In the genomic region with DNA sequence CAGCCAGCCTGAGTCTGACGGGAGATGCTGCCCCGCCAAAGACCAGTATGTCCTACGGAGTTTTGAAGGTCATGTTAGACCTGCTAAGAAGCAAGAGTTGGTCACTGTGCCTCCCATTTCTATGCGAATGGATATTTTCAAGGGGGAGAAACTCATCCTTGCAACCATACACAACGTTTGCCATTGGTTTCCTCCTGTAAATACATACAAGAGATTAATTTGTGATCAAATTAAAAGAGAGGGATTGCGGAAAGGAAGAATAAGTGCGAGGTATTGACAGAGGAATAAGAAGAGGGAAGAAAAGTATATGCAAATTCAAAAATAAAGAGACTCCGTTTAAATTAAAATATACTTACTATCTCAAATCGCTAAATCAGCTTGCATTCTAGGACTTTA, we compare ENCODE assay signal across 10 cellular contexts. TPM values are rescaled to one million over a fixed set of nuclear protein-coding genes. Genes with fewer than 3 reads are reported as not detected.
DNase-seq lines count a peak whose midpoint lies in the region; ATAC-seq, FAIRE-seq and TF ChIP-seq lines count a peak whose summit lies in the region.
"Had no signal": no experiment of that assay in that cellular context is flagged by ENCODE, and none has a peak within 500 bp of the region (broad histone marks: within the 10 kb centered on the region; RNA-seq: fewer than 3 reads in every experiment).

No MANE protein-coding gene starts in this region.

- H3K27me3 Mint-ChIP-seq in activated CD8-positive, alpha-beta memory T cell treated with anti-CD3 and anti-CD28 coated beads, Interleukin-2, amount 10 ng/mL, durations not matched to agents 7 days and 5 days, result peaks cover 60% of the 10 kb centered on the region
- peaks cover 38% of the 10 kb centered on the region for H3K27me3 Mint-ChIP-seq in activated T-helper 17 cell treated with anti-CD3 and anti-CD28 coated beads, Interleukin-2, amount 50 U/mL, for 72 hours

- intact Hi-C loops in kidney (cut with DNase I), result no loop called here

- H3K9me3 ChIP-seq in kidney (ENCODE audit: control insufficient read depth in 1 of 2, low read length in 2 of 2), result no peaks in the 10 kb centered on the region
- H3K9me3 ChIP-seq in stomach smooth muscle (ENCODE audit: control insufficient read depth in 2 of 2, low read length in 2 of 2), result no peaks in the 10 kb centered on the region
- H3K9me3 ChIP-seq: BE2C had no signal

- H3K27ac Mint-ChIP-seq in activated CD8-positive, alpha-beta memory T cell treated with anti-CD3 and anti-CD28 coated beads, Interleukin-2, amount 10 ng/mL, durations not matched to agents 7 days and 5 days, result no peak overlapping the region
- H3K27ac Mint-ChIP-seq in activated T-helper 17 cell treated with anti-CD3 and anti-CD28 coated beads, Interleukin-2, amount 50 U/mL, for 72 hours, result no peak overlapping the region

- H3K4me3 ChIP-seq in kidney (ENCODE audit: low read length in 2 of 2), result peak overlapping the region; percentile 63 to 66
- H3K4me3 ChIP-seq in stomach smooth muscle (ENCODE audit: low read length in 2 of 2), result peak overlapping the region; percentile 75 to 78

- H3K9me3 Mint-ChIP-seq in activated CD8-positive, alpha-beta memory T cell treated with anti-CD3 and anti-CD28 coated beads, Interleukin-2, amount 10 ng/mL, durations not matched to agents 7 days and 5 days (ENCODE audit: low read depth), result no peaks in the 10 kb centered on the region
- no peaks in the 10 kb centered on the region for H3K9me3 Mint-ChIP-seq in activated T-helper 17 cell treated with anti-CD3 and anti-CD28 coated beads, Interleukin-2, amount 50 U/mL, for 72 hours

- no peak for ATAC-seq in activated CD8-positive, alpha-beta memory T cell treated with anti-CD3 and anti-CD28 coated beads, Interleukin-2, amount 10 ng/mL, durations not matched to agents 7 days and 5 days
- ATAC-seq in activated T-helper 17 cell treated with anti-CD3 and anti-CD28 coated beads, Interleukin-2, amount 50 U/mL, for 72 hours (replicated peaks), result no peak
- no peak for ATAC-seq in GM21619 (IDR thresholded peaks at IDR 0.05; ENCODE audit: unreplicated experiment)

- peak overlapping the region; percentile 59 for H3K4me3 Mint-ChIP-seq in activated CD8-positive, alpha-beta memory T cell treated with anti-CD3 and anti-CD28 coated beads, Interleukin-2, amount 10 ng/mL, durations not matched to agents 7 days and 5 days
- H3K4me3 Mint-ChIP-seq in activated T-helper 17 cell treated with anti-CD3 and anti-CD28 coated beads, Interleukin-2, amount 50 U/mL, for 72 hours, result peak overlapping the region; percentile 75

- H3K36me3 ChIP-seq in kidney (ENCODE audit: control insufficient read depth in 1 of 2, insufficient read depth in 2 of 2, low read length in 2 of 2) (no peaks in the 10 kb centered on the region), stomach smooth muscle (ENCODE audit: control insufficient read depth in 2 of 2, insufficient read depth in 2 of 2, low read length in 2 of 2) (no peaks in the 10 kb centered on the region)
- H3K36me3 ChIP-seq: BE2C had no signal

- peaks cover 14% of the 10 kb centered on the region for H3K4me1 Mint-ChIP-seq in activated CD8-positive, alpha-beta memory T cell treated with anti-CD3 and anti-CD28 coated beads, Interleukin-2, amount 10 ng/mL, durations not matched to agents 7 days and 5 days
- peaks cover 14% of the 10 kb centered on the region for H3K4me1 Mint-ChIP-seq in activated T-helper 17 cell treated with anti-CD3 and anti-CD28 coated beads, Interleukin-2, amount 50 U/mL, for 72 hours

- H3K27me3 ChIP-seq in stomach smooth muscle (ENCODE audit: control insufficient read depth in 1 of 2, insufficient read depth in 2 of 2, low read length in 2 of 2), result peaks cover 13 to 15% of the 10 kb centered on the region in 2 donors

- H3K9ac ChIP-seq in kidney (ENCODE audit: low read length in 2 of 2), result peak overlapping the region; percentile 1 to 38
- no peak overlapping the region for H3K9ac ChIP-seq in stomach smooth muscle (ENCODE audit: low read length in 2 of 2)

- no peak overlapping the region for H3K27ac ChIP-seq in kidney (ENCODE audit: low read depth in 2 of 2, low read length in 2 of 2)
- H3K27ac ChIP-seq in stomach smooth muscle (ENCODE audit: low read length), result no peak overlapping the region

- H3K4me1 ChIP-seq in kidney (ENCODE audit: control insufficient read depth in 1 of 2, insufficient read depth in 1 of 2, low read depth in 1 of 2, low read length in 2 of 2), result peaks cover 5 to 7% of the 10 kb centered on the region in 2 donors
- H3K4me1 ChIP-seq in stomach smooth muscle (ENCODE audit: control insufficient read depth, insufficient read depth, low read length), result peaks cover 21% of the 10 kb centered on the region
- H3K4me1 ChIP-seq: BE2C had no signal

- no peak for FAIRE-seq in kidney (lab: Jason Lieb, UNC)

- no peak for TF ChIP-seq CTCF in kidney (IDR thresholded peaks at IDR 0.05; ENCODE audit: borderline replicate concordance, extremely low read depth, insufficient read depth)

- CTCF ChIA-PET in activated CD8-positive, alpha-beta memory T cell treated with anti-CD3 and anti-CD28 coated beads, Interleukin-2, amount 10 ng/mL, durations not matched to agents 7 days and 5 days (lab: Charles Lee), result no interaction called here

- no peaks in the 10 kb centered on the region for H3K36me3 Mint-ChIP-seq in activated CD8-positive, alpha-beta memory T cell treated with anti-CD3 and anti-CD28 coated beads, Interleukin-2, amount 10 ng/mL, durations not matched to agents 7 days and 5 days
- H3K36me3 Mint-ChIP-seq in activated T-helper 17 cell treated with anti-CD3 and anti-CD28 coated beads, Interleukin-2, amount 50 U/mL, for 72 hours (ENCODE audit: low read depth), result peaks cover 9% of the 10 kb centered on the region

- no peak for DNase-seq in activated CD8-positive, alpha-beta memory T cell treated with anti-CD3 and anti-CD28 coated beads, Interleukin-2, amount 10 ng/mL, durations not matched to agents 7 days and 5 days
- DNase-seq in activated CD8-positive, alpha-beta memory T cell treated with anti-CD3 and anti-CD28 coated beads, Interleukin-2, amount 50 U/mL, for 4 hours, result no peak
- no peak for DNase-seq in kidney
- no peak for DNase-seq in occipital lobe (lab: John Stamatoyannopoulos, UW)
- no peak for DNase-seq in NCI-H345 treated with DMSO at 0.1 percent for 48 hours (lab: John Stamatoyannopoulos, UW; ENCODE audit: unreplicated experiment)
- DNase-seq: BE2C, NCI-H446 had no signal

RNA-seq across cellular contexts. Expression of gene CACNB4, which starts 0.8 kb away (rescaled TPM):
- under 1 TPM; 0.14 to 0.23 TPM for total RNA-seq in activated CD8-positive, alpha-beta memory T cell treated with anti-CD3 and anti-CD28 coated beads, Interleukin-2, amount 10 ng/mL, durations not matched to agents 7 days and 5 days
- total RNA-seq in activated T-helper 17 cell treated with anti-CD3 and anti-CD28 coated beads, Interleukin-2, amount 50 U/mL, for 72 hours, result under 1 TPM; 0.16 to 0.32 TPM
- total RNA-seq in kidney, result 2.2 TPM
- 1.3 TPM for polyA plus RNA-seq in kidney (ENCODE audit: insufficient read depth, low read depth, low replicate concordance)
- 70.2 TPM for total RNA-seq in occipital lobe

Comparison
In these comparisons a context has a peak if more than half of its experiments do, and no peak if none do; other contexts are left out.
1. H3K9ac ChIP-seq: peak in kidney (2 of 2); none in stomach smooth muscle (0 of 2).
2. RNA of gene CACNB4, which starts 0.8 kb away (total RNA-seq): 70.2 TPM in occipital lobe (single experiment); 2.2 TPM in kidney (single experiment), 0.16 to 0.32 TPM in activated T-helper 17 cell treated with anti-CD3 and anti-CD28 coated beads, Interleukin-2, amount 50 U/mL, for 72 hours and 0.14 to 0.23 TPM in activated CD8-positive, alpha-beta memory T cell treated with anti-CD3 and anti-CD28 coated beads, Interleukin-2, amount 10 ng/mL, durations not matched to agents 7 days and 5 days; every median in the first group is over 10 times any median in the second.